Comparison of ENCODE assay signal across 8 cellular contexts in genomic region chr1:15617874-15618684, GRCh38.
DNase-seq lines count a peak whose midpoint lies in the region; ATAC-seq lines count a peak whose summit lies in the region.

No MANE protein-coding gene starts in this region.

- H3K4me1 ChIP-seq in duodenal mucosa (ENCODE audit: control insufficient read depth in 1 of 2, insufficient read depth in 2 of 2, low read length in 2 of 2), result peaks cover 29 to 32% of the 10 kb centered on the region in 2 donors
- peaks cover 18% of the 10 kb centered on the region for H3K4me1 ChIP-seq in stomach smooth muscle (ENCODE audit: control insufficient read depth, insufficient read depth, low read length)

- in situ Hi-C loops in KBM-7 (cut with MboI; ENCODE audit: low pct_unique_long_range_greater_than_20kb, low sequenced_read_pairs), result no loop called here

- H3K4me3 ChIP-seq in duodenal mucosa (ENCODE audit: low read depth in 1 of 2, low read length in 2 of 2) (peak overlapping the region; percentile 97 to 98), stomach smooth muscle (ENCODE audit: low read length in 2 of 2) (peak overlapping the region; percentile 93 to 99)

- H3K36me3 ChIP-seq in duodenal mucosa (ENCODE audit: control insufficient read depth in 1 of 2, insufficient read depth in 2 of 2, low read length in 2 of 2), result no peaks in the 10 kb centered on the region
- no peaks in the 10 kb centered on the region for H3K36me3 ChIP-seq in stomach smooth muscle (ENCODE audit: control insufficient read depth in 2 of 2, insufficient read depth in 2 of 2, low read length in 2 of 2)

- DNase-seq in GM03348 (ENCODE audit: low spot score) (peak; percentile 32), KBM-7 (peak; percentile 57), T-helper 2 cell (peak in 4 of 5 experiments; percentile 2 to 64 (median 18)), medulla oblongata (ENCODE audit: extremely low spot score) (peak; percentile 59), epidermal melanocyte (ENCODE audit: insufficient read length, low spot score) (no peak)

- H3K9me3 ChIP-seq in duodenal mucosa (ENCODE audit: control insufficient read depth in 1 of 2, low read length in 2 of 2) (no peaks in the 10 kb centered on the region), stomach smooth muscle (ENCODE audit: control insufficient read depth in 2 of 2, low read length in 2 of 2) (no peaks in the 10 kb centered on the region)

- H3K27ac ChIP-seq in duodenal mucosa (ENCODE audit: low read depth, low read length) (peak overlapping the region; percentile 95), stomach smooth muscle (ENCODE audit: low read length) (peak overlapping the region; percentile 88)

- peak; percentile 27 for ATAC-seq in GM21737 (IDR thresholded peaks at IDR 0.05; ENCODE audit: unreplicated experiment)

- H3K27me3 ChIP-seq in duodenal mucosa (ENCODE audit: control insufficient read depth in 1 of 2, insufficient read depth in 2 of 2, low read length in 2 of 2) (no peaks in the 10 kb centered on the region), stomach smooth muscle (ENCODE audit: control insufficient read depth in 1 of 2, insufficient read depth in 2 of 2, low read length in 2 of 2) (no peaks in the 10 kb centered on the region)

- H3K9ac ChIP-seq in duodenal mucosa (ENCODE audit: low read depth in 1 of 2, low read length in 2 of 2) (peak overlapping the region; percentile 95 to 97), stomach smooth muscle (ENCODE audit: low read length in 2 of 2) (peak overlapping the region; percentile 90 to 91)
